Comparison of ENCODE assay signal across 24 cellular contexts in the genomic region with DNA sequence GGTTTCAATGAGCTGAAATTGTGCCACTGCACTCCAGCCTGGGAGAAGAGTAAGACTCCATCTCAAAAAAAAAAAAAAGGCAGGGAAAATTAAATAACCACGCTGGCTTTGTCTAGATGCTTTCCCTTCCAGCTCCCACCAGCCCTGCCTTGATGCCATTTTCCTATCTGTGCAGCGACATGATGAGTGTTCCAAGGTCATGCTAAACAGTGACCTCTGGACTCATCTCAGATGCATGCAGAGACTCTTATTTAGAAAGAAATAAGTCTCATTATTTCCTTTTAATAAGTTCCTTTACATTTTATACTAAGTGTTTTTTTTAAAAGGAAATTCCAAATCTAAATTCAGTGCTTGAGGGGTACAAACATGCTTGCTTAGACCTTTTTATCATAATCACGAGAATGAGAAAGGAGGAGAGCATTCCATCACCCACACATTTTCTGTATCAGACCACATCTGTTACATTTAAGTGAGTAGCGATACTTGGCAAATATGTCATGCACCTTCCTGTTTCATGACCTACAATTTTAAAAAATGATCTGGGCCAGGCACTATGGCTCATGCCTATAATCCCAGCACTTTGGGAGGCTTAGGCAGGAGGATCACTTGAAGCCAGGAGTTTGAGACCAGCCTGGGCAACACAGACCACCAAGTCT.
"Had no signal": no experiment of that assay in that cellular context is flagged by ENCODE, and none has a peak within 500 bp of the region (broad histone marks: within the 10 kb centered on the region; RNA-seq: fewer than 3 reads in every experiment).

No MANE protein-coding gene starts in this region.

- H3K27ac Mint-ChIP-seq: activated CD4-positive, alpha-beta memory T cell treated with anti-CD3 and anti-CD28 coated beads for 36 hours; activated CD4-positive, alpha-beta T cell treated with anti-CD3 and anti-CD28 coated beads, Interleukin-2, amount 10 ng/mL, durations not matched to agents 24 days and 14 days; activated T-helper 1 cell treated with anti-CD3 and anti-CD28 coated beads, Interleukin-12 subunit alpha, Interleukin-12 subunit beta, Interleukin-2, Interleukin-4 antibody, amounts not matched to agents 30 ng/mL and 10 ng/mL and 1 ng/mL, durations not matched to agents 14 hours and 24 hours and 36 hours; natural killer cell treated with Interleukin-12 subunit alpha and Interleukin-12 subunit beta and Interleukin-15 and Interleukin-18, amount 100 ng/mL, for 72 hours had no signal

- H3K4me2 ChIP-seq: hepatocyte had no signal

- H3K9me3 ChIP-seq: body of pancreas, gastroesophageal sphincter, left ventricle myocardium inferior, mucosa of descending colon, stomach, thyroid gland had no signal

- H3K4me1 Mint-ChIP-seq: activated CD4-positive, alpha-beta T cell treated with anti-CD3 and anti-CD28 coated beads, Interleukin-2, amount 10 ng/mL, durations not matched to agents 24 days and 14 days had no signal

- DNase-seq: activated CD4-positive, alpha-beta memory T cell treated with anti-CD3 and anti-CD28 coated beads for 36 hours; activated CD4-positive, alpha-beta T cell treated with anti-CD3 and anti-CD28 coated beads, Interleukin-2, amount 10 ng/mL, durations not matched to agents 24 days and 14 days; activated gamma-delta T cell; activated naive CD4-positive, alpha-beta T cell treated with anti-CD3 and anti-CD28 coated beads, Interleukin-2, amount 50 U/mL, for 16 hours; anterior cingulate cortex; body of pancreas; cerebellar nuclear complex; dorsolateral prefrontal cortex; effector memory CD4-positive, alpha-beta T cell; islet precursor cell; left ventricle myocardium inferior; mucosa of descending colon; right cardiac atrium; stimulated activated CD4-positive, alpha-beta T cell treated with anti-CD3 and anti-CD28 coated beads, Interleukin-2, amount 100 ng/mL, for 48 hours; stomach; thyroid gland had no signal

- H3K36me3 Mint-ChIP-seq: activated CD4-positive, alpha-beta memory T cell treated with anti-CD3 and anti-CD28 coated beads for 36 hours; natural killer cell treated with Interleukin-12 subunit alpha and Interleukin-12 subunit beta and Interleukin-15 and Interleukin-18, amount 100 ng/mL, for 72 hours had no signal

- H3K79me2 ChIP-seq: hepatocyte had no signal

- H2AFZ ChIP-seq: hepatocyte had no signal

- H3K9me3 Mint-ChIP-seq: activated CD4-positive, alpha-beta memory T cell treated with anti-CD3 and anti-CD28 coated beads for 36 hours; activated CD4-positive, alpha-beta T cell treated with anti-CD3 and anti-CD28 coated beads, Interleukin-2, amount 10 ng/mL, durations not matched to agents 24 days and 14 days; activated T-helper 1 cell treated with anti-CD3 and anti-CD28 coated beads, Interleukin-12 subunit alpha, Interleukin-12 subunit beta, Interleukin-2, Interleukin-4 antibody, amounts not matched to agents 30 ng/mL and 10 ng/mL and 1 ng/mL, durations not matched to agents 14 hours and 24 hours and 36 hours; natural killer cell treated with Interleukin-12 subunit alpha and Interleukin-12 subunit beta and Interleukin-15 and Interleukin-18, amount 100 ng/mL, for 72 hours had no signal

- H3K4me3 Mint-ChIP-seq: activated CD4-positive, alpha-beta memory T cell treated with anti-CD3 and anti-CD28 coated beads for 36 hours; activated CD4-positive, alpha-beta T cell treated with anti-CD3 and anti-CD28 coated beads, Interleukin-2, amount 10 ng/mL, durations not matched to agents 24 days and 14 days; activated T-helper 1 cell treated with anti-CD3 and anti-CD28 coated beads, Interleukin-12 subunit alpha, Interleukin-12 subunit beta, Interleukin-2, Interleukin-4 antibody, amounts not matched to agents 30 ng/mL and 10 ng/mL and 1 ng/mL, durations not matched to agents 14 hours and 24 hours and 36 hours; natural killer cell treated with Interleukin-12 subunit alpha and Interleukin-12 subunit beta and Interleukin-15 and Interleukin-18, amount 100 ng/mL, for 72 hours had no signal

- H3K4me1 ChIP-seq: body of pancreas, gastroesophageal sphincter, left ventricle myocardium inferior, stomach had no signal

- H3K27ac ChIP-seq: body of pancreas, cardiac muscle cell, coronary artery, dorsolateral prefrontal cortex, gastroesophageal sphincter, hepatocyte, left ventricle myocardium inferior, stomach, VCaP had no signal

- H3K27me3 ChIP-seq: body of pancreas, cardiac muscle cell, gastroesophageal sphincter, hepatocyte, stomach, thyroid gland had no signal

- H3K4me3 ChIP-seq: body of pancreas, cardiac muscle cell, coronary artery, dorsolateral prefrontal cortex, gastroesophageal sphincter, hepatocyte, left ventricle myocardium inferior, lung, mucosa of descending colon, stomach, thyroid gland had no signal

- H3K36me3 ChIP-seq: cardiac muscle cell, gastroesophageal sphincter, left ventricle myocardium inferior, stomach, thyroid gland had no signal

- ATAC-seq: body of pancreas; gastroesophageal sphincter; mucosa of descending colon; natural killer cell treated with Interleukin-12 subunit alpha and Interleukin-12 subunit beta and Interleukin-15 and Interleukin-18, amount 100 ng/mL, for 72 hours; right cardiac atrium had no signal
